In genomic region chr4:112649055-112649408, GRCh38 we compare ENCODE assay signal across 18 cellular contexts. TPM values are rescaled to one million over a fixed set of nuclear protein-coding genes. Genes with fewer than 3 reads are reported as not detected.
A peak's percentile ranks its signal among the peaks of the same experiment; 100 is the strongest.
DNase-seq lines count a peak whose midpoint lies in the region; ATAC-seq and TF ChIP-seq lines count a peak whose summit lies in the region.
"Had no signal": no experiment of that assay in that cellular context is flagged by ENCODE, and none has a peak within 500 bp of the region (broad histone marks: within the 10 kb centered on the region; RNA-seq: fewer than 3 reads in every experiment).

No MANE protein-coding gene starts in this region.

- H3T11ph ChIP-seq in H9 (ENCODE audit: low read length): no peak overlapping the region

- H3K4me3 ChIP-seq in SK-N-MC (no peak overlapping the region), neural progenitor cell (peak overlapping the region; percentile 93)
- H3K4me3 ChIP-seq: SJCRH30 had no signal

- peaks cover 51% of the 10 kb centered on the region for H3K36me3 ChIP-seq in SK-N-MC (ENCODE audit: insufficient read depth, low read length)
- H3K36me3 ChIP-seq in neural progenitor cell: peaks cover 30% of the 10 kb centered on the region

- H2AFZ ChIP-seq in H9 (ENCODE audit: low read length) (no peak overlapping the region), neural progenitor cell (replicated peaks) (no peak overlapping the region)

- peak overlapping the region; percentile 93 to 100 (median 99) for H3K27ac Mint-ChIP-seq in H9
- H3K27ac Mint-ChIP-seq in endothelial cell (ENCODE audit: unreplicated experiment): peak overlapping the region; percentile 74
- no peak overlapping the region for H3K27ac Mint-ChIP-seq in neural progenitor cell

- H4K5ac ChIP-seq in H9 (ENCODE audit: insufficient read length, low read depth, low read length): no peak overlapping the region

- H3K27ac ChIP-seq in H9 (ENCODE audit: insufficient read length, low read depth, low read length): peak overlapping the region; percentile 85
- peak overlapping the region; percentile 15; the same call in 1 of the 2 replicates for H3K27ac ChIP-seq in SK-N-MC
- H3K27ac ChIP-seq in neural progenitor cell: peak overlapping the region; percentile 97
- H3K27ac ChIP-seq: C4-2B, SJCRH30 had no signal

- no peak for TF ChIP-seq CTCF in H9 (conservative IDR thresholded peaks at IDR 0.05)
- TF ChIP-seq CTCF in endothelial cell (IDR thresholded peaks at IDR 0.05; ENCODE audit: unreplicated experiment): no peak
- TF ChIP-seq CTCF in neural progenitor cell (IDR thresholded peaks at IDR 0.05): no peak

- H3K36me3 Mint-ChIP-seq in H9 (ENCODE audit: insufficient read depth in 1 of 3, low read depth in 3 of 3) (peaks cover 33 to 43% (median 37%) of the 10 kb centered on the region in 3 experiments), endothelial cell (ENCODE audit: low read depth, unreplicated experiment) (peaks cover 7% of the 10 kb centered on the region), neural progenitor cell (peaks cover 16% of the 10 kb centered on the region)

- peak overlapping the region; percentile 39 for H3K4me2 ChIP-seq in H9 (ENCODE audit: insufficient read depth, insufficient read length, low read length)
- H3K4me2 ChIP-seq in neural progenitor cell: peak overlapping the region; percentile 99

- H3K4me3 Mint-ChIP-seq in H9: peak overlapping the region; percentile 93 to 97
- no peak overlapping the region for H3K4me3 Mint-ChIP-seq in endothelial cell (ENCODE audit: unreplicated experiment)
- no peak overlapping the region for H3K4me3 Mint-ChIP-seq in neural progenitor cell

- H2BK20ac ChIP-seq in H9 (ENCODE audit: low read depth, low read length, poor library complexity, severe bottlenecking): no peak overlapping the region

- H2AK5ac ChIP-seq in H9 (ENCODE audit: insufficient read length, low read length): no peak overlapping the region

- no peak overlapping the region for H3K18ac ChIP-seq in H9 (ENCODE audit: insufficient read length, low read depth, low read length)

- H3K23ac ChIP-seq in H9 (ENCODE audit: insufficient read length, low read depth, low read length): no peak overlapping the region

- no peak for ATAC-seq in HG03469 (IDR thresholded peaks at IDR 0.05; ENCODE audit: unreplicated experiment)

- no peak overlapping the region for H2BK120ac ChIP-seq in H9 (ENCODE audit: low read depth, low read length, poor library complexity, severe bottlenecking)

- H3K56ac ChIP-seq in H9 (ENCODE audit: insufficient read length, low read depth, low read length): no peak overlapping the region

- no peaks in the 10 kb centered on the region for H4K20me1 ChIP-seq in H9 (ENCODE audit: control insufficient read depth, insufficient read depth, insufficient read length)
- peaks cover 3% of the 10 kb centered on the region for H4K20me1 ChIP-seq in neural progenitor cell (ENCODE audit: low read depth)

- H3K27me3 Mint-ChIP-seq in H9 (ENCODE audit: low read depth) (peaks cover 9% of the 10 kb centered on the region), endothelial cell (ENCODE audit: unreplicated experiment) (no peaks in the 10 kb centered on the region), neural progenitor cell (ENCODE audit: insufficient read depth, low read depth) (peaks cover 2% of the 10 kb centered on the region)

- H4K8ac ChIP-seq in H9 (replicated peaks; ENCODE audit: insufficient read length, low read depth, low read length): no peak overlapping the region

- H2BK12ac ChIP-seq in H9 (ENCODE audit: insufficient read length, low read depth, low read length): no peak overlapping the region

- H3K14ac ChIP-seq in H9 (ENCODE audit: insufficient read depth, low read length): no peak overlapping the region

- H3K79me2 ChIP-seq in H9 (ENCODE audit: insufficient read depth, low read length) (no peaks in the 10 kb centered on the region; the same call in 1 of the 2 replicates), neural progenitor cell (ENCODE audit: low read depth) (peaks cover 97% of the 10 kb centered on the region)

- no peaks in the 10 kb centered on the region for H3K27me3 ChIP-seq in H9 (ENCODE audit: insufficient read depth, low read length)
- H3K27me3 ChIP-seq in neural progenitor cell: no peaks in the 10 kb centered on the region
- H3K27me3 ChIP-seq: SJCRH30 had no signal

- no peak overlapping the region for H3K4ac ChIP-seq in H9 (ENCODE audit: low read depth, low read length)

- H3K4me1 ChIP-seq in H9 (ENCODE audit: insufficient read depth, low read length) (no peaks in the 10 kb centered on the region; the same call in 1 of the 2 replicates), neural progenitor cell (peaks cover 72% of the 10 kb centered on the region)
- H3K4me1 ChIP-seq: SJCRH30 had no signal

- H3K23me2 ChIP-seq in H9 (ENCODE audit: insufficient read length, low read depth, low read length, poor library complexity, severe bottlenecking): no peaks in the 10 kb centered on the region

- no CpG with 5 or more reads among the region's 2 CpGs for WGBS in H9 (ENCODE audit: extremely low coverage, insufficient read length, low lambda C conversion rate)

- H3K4me1 Mint-ChIP-seq in H9 (peaks cover 35 to 40% of the 10 kb centered on the region in 2 experiments), endothelial cell (ENCODE audit: unreplicated experiment) (peaks cover 19% of the 10 kb centered on the region), neural progenitor cell (peaks cover 29% of the 10 kb centered on the region)

- DNase-seq in H9 (no peak), SK-N-MC (ENCODE audit: low read depth, low spot score) (no peak), endothelial cell (ENCODE audit: low spot score) (no peak), neural progenitor cell (ENCODE audit: low spot score) (no peak), anterior cingulate cortex (lab: John Stamatoyannopoulos, UW) (no peak), NOMO-1 treated with dmso at 0.1 percent for 144 hours (lab: John Stamatoyannopoulos, UW; ENCODE audit: unreplicated experiment) (no peak)
- DNase-seq: ACHN, DMS79 treated with DMSO at 0.1 percent for 48 hours, HCEC 1CT, KG1, NCI-H1105 treated with DMSO at 0.1 percent for 48 hours, NCI-H1694 treated with DMSO at 0.1 percent for 48 hours, NCI-H2227 treated with DMSO at 0.1 percent for 48 hours, NCI-H510A treated with DMSO at 0.1 percent for 48 hours, NCI-H82, SJCRH30 had no signal

- H3K79me1 ChIP-seq in H9 (ENCODE audit: insufficient read depth, low read depth, low read length, poor library complexity, severe bottlenecking): no peaks in the 10 kb centered on the region

- no peak overlapping the region for H2BK5ac ChIP-seq in H9 (ENCODE audit: insufficient read length, low read length)

- H3K9ac ChIP-seq in H9 (ENCODE audit: extremely low read depth, insufficient read length, low read length) (peak overlapping the region; percentile 50), SK-N-MC (ENCODE audit: insufficient read length) (no peak overlapping the region), neural progenitor cell (no peak overlapping the region)

- H4K91ac ChIP-seq in H9 (ENCODE audit: insufficient read length, low read depth, low read length): no peak overlapping the region

- peaks cover 100% of the 10 kb centered on the region for H3F3A ChIP-seq in neural progenitor cell (ENCODE audit: low read depth)

- no peak overlapping the region for H2BK15ac ChIP-seq in H9 (ENCODE audit: low read depth, low read length)

- H3K9me3 Mint-ChIP-seq in H9 (peaks cover 9 to 19% of the 10 kb centered on the region in 2 experiments; a peak in 4 of 5 replicates), endothelial cell (ENCODE audit: unreplicated experiment) (no peaks in the 10 kb centered on the region), neural progenitor cell (no peaks in the 10 kb centered on the region)

- H3K9me3 ChIP-seq in H9 (ENCODE audit: control insufficient read depth, low read depth, low read length): no peaks in the 10 kb centered on the region
- H3K9me3 ChIP-seq in SK-N-MC (ENCODE audit: low read depth, low read length): no peaks in the 10 kb centered on the region
- H3K9me3 ChIP-seq in neural progenitor cell (ENCODE audit: low read depth): no peaks in the 10 kb centered on the region
- H3K9me3 ChIP-seq: SJCRH30 had no signal

RNA-seq across cellular contexts. Expression of gene LARP7, which starts 12.1 kb away (rescaled TPM):
- total RNA-seq in H9 (2021) (33.8 and 37.0 TPM in 2 replicates), endothelial cell (ENCODE audit: unreplicated experiment) (36.8 TPM), neural progenitor cell (ENCODE audit: low replicate concordance) (88.7 and 154 TPM in 2 replicates)

RNA-seq across cellular contexts. Expression of gene ZGRF1, which starts 12.3 kb away (rescaled TPM):
- total RNA-seq in H9 (2021) (32.9 and 38.3 TPM in 2 replicates), endothelial cell (ENCODE audit: unreplicated experiment) (15.6 TPM), neural progenitor cell (ENCODE audit: low replicate concordance) (89.2 and 128 TPM in 2 replicates)

Comparison
In these comparisons a context has a peak if more than half of its experiments do, and no peak if none do; other contexts are left out.
1. H3K27ac ChIP-seq: peak in every context shown above with its lines; median percentile 97 in neural progenitor cell; 85 in H9; 15 in SK-N-MC.
2. H3K4me3 Mint-ChIP-seq: peak in H9 (2 of 2); none in endothelial cell (single experiment) and neural progenitor cell (single experiment).